Comparison of ENCODE assay signal across 11 cellular contexts in genomic region chr17:4786111-4786491, GRCh38. TPM values are rescaled to one million over a fixed set of nuclear protein-coding genes. Genes with fewer than 3 reads are reported as not detected.
DNase-seq lines count a peak whose midpoint lies in the region; ATAC-seq, FAIRE-seq and TF ChIP-seq lines count a peak whose summit lies in the region.
"Had no signal": no experiment of that assay in that cellular context is flagged by ENCODE, and none has a peak within 500 bp of the region (broad histone marks: within the 10 kb centered on the region; RNA-seq: fewer than 3 reads in every experiment).

TSS of gene VMO1 (minus strand) at chr17:4786364. CDS start at chr17:4786352, 12 bp downstream.

- H3K4me1 ChIP-seq in BLaER1 treated with 17β-estradiol and CSF1 and Interleukin-3, amounts not matched to agents 10 nM and 100 nM = peaks cover 43 to 55% (median 50%) of the 10 kb centered on the region in 10 experiments
- H3K4me1 ChIP-seq in endothelial cell of umbilical vein (ENCODE audit: control insufficient read depth, extremely low read depth, insufficient read depth, low read length) = peaks cover 24% of the 10 kb centered on the region

- intact Hi-C loops in endothelial cell of umbilical vein (cut with micrococcal nuclease) = loop anchor here (2.0 to 5.0 kb wide), 2 partner anchors 55 to 116 kb away; partner anchors contain the start of genes CHRNE and MED11

- H4K20me1 ChIP-seq in BLaER1 treated with 17β-estradiol and CSF1 and Interleukin-3, amounts not matched to agents 10 nM and 100 nM = peaks cover 0 to 24% (median 9%) of the 10 kb centered on the region in 11 experiments; a peak in 11 of 22 replicates
- no peaks in the 10 kb centered on the region for H4K20me1 ChIP-seq in endothelial cell of umbilical vein (replicated peaks; ENCODE audit: control insufficient read depth, extremely low read depth, insufficient read depth, low read length)

- H3K36me3 Mint-ChIP-seq in neural crest cell (ENCODE audit: low read depth) = no peaks in the 10 kb centered on the region

- POLR2A ChIA-PET in endothelial cell of umbilical vein (lab: Charles Lee) = no interaction called here

- no peaks in the 10 kb centered on the region for H3K36me3 ChIP-seq in BLaER1 treated with 17β-estradiol and CSF1 and Interleukin-3, amounts not matched to agents 10 nM and 100 nM
- no peaks in the 10 kb centered on the region for H3K36me3 ChIP-seq in endothelial cell of umbilical vein (ENCODE audit: control insufficient read depth in 2 of 2, extremely low read depth in 1 of 2, insufficient read depth in 2 of 2, low read length in 2 of 2)
- H3K36me3 ChIP-seq: neutrophil, thyroid gland had no signal

- dilution Hi-C loops in endothelial cell of umbilical vein (cut with MboI; ENCODE audit: extremely low pct_ligation_motif_present, low sequenced_read_pairs) = no loop called here

- peak within 1 kb of the TSS in 3 of 11 experiments; percentile 7 to 91 (median 34); a peak in 5 of 22 replicates for H3K27ac ChIP-seq in BLaER1 treated with 17β-estradiol and CSF1 and Interleukin-3, amounts not matched to agents 10 nM and 100 nM
- H3K27ac ChIP-seq in endothelial cell of umbilical vein (ENCODE audit: insufficient read depth, low read depth, low read length) = no peak within 1 kb of the TSS
- H3K27ac ChIP-seq: neutrophil, thyroid gland had no signal

- no peak for ATAC-seq in HG03280 (IDR thresholded peaks at IDR 0.05; ENCODE audit: unreplicated experiment)

- FAIRE-seq in endothelial cell of umbilical vein (lab: Jason Lieb, UNC) = peak; percentile 38

- H3K4me3 Mint-ChIP-seq in neural crest cell = peak within 1 kb of the TSS; percentile 85

- no peak within 1 kb of the TSS for H3K27ac Mint-ChIP-seq in neural crest cell (ENCODE audit: unreplicated experiment)

- H2AFZ ChIP-seq in endothelial cell of umbilical vein (ENCODE audit: low read depth, low read length) = peak within 1 kb of the TSS; percentile 39

- H3K27me3 ChIP-seq in BLaER1 treated with 17β-estradiol and CSF1 and Interleukin-3, amounts not matched to agents 10 nM and 100 nM = peaks cover 45 to 80% (median 77%) of the 10 kb centered on the region in 11 experiments
- peaks cover 16 to 24% of the 10 kb centered on the region in 2 experiments for H3K27me3 ChIP-seq in endothelial cell of umbilical vein (ENCODE audit: control insufficient read depth in 2 of 2, insufficient read depth in 2 of 2, low read length in 2 of 2)

- no peaks in the 10 kb centered on the region for H3K9me1 ChIP-seq in endothelial cell of umbilical vein (replicated peaks; ENCODE audit: control insufficient read depth, extremely low read depth, insufficient read depth, low read length)

- peaks cover 38% of the 10 kb centered on the region for H3K27me3 Mint-ChIP-seq in neural crest cell (ENCODE audit: low read depth)

- peak; percentile 54 for DNase-seq in M059J (ENCODE audit: low read depth)
- DNase-seq in endothelial cell of umbilical vein (ENCODE audit: low read depth, low spot score) = no peak
- DNase-seq in neural crest cell (ENCODE audit: low read depth, low spot score) = no peak
- DNase-seq in NCI-H1694 (lab: John Stamatoyannopoulos, UW) = no peak
- no peak for DNase-seq in NCI-H1048 (lab: John Stamatoyannopoulos, UW)
- no peak for DNase-seq in Kasumi-1 (lab: John Stamatoyannopoulos, UW)

- H3K9me3 Mint-ChIP-seq in neural crest cell = no peaks in the 10 kb centered on the region

- no peaks in the 10 kb centered on the region for H3K9me3 ChIP-seq in BLaER1 treated with 17β-estradiol and CSF1 and Interleukin-3, amounts not matched to agents 10 nM and 100 nM (replicated peaks in 1 of 11)
- H3K9me3 ChIP-seq in endothelial cell of umbilical vein (replicated peaks; ENCODE audit: control insufficient read depth, insufficient read depth, low read length) = no peaks in the 10 kb centered on the region
- H3K9me3 ChIP-seq: neutrophil, thyroid gland had no signal

- TF ChIP-seq POLR2A in endothelial cell of umbilical vein (IDR thresholded peaks at IDR 0.05; ENCODE audit: low read depth, low read length) = no peak

- CTCF ChIA-PET in endothelial cell of umbilical vein (lab: Charles Lee) = interaction anchor here (0.5 to 5.9 kb wide), 12 partner anchors 9 to 118 kb away, joined by 3 to 65 read pairs (median 4); partner anchors contain the start of genes ARRB2, CHRNE and PLD2

- H3K4me2 ChIP-seq in BLaER1 treated with 17β-estradiol and CSF1 and Interleukin-3, amounts not matched to agents 10 nM and 100 nM = peak within 1 kb of the TSS; percentile 28 to 100 (median 51); a peak in 17 of 22 replicates
- peak within 1 kb of the TSS; percentile 50 for H3K4me2 ChIP-seq in endothelial cell of umbilical vein (ENCODE audit: insufficient read depth, low read length)

- TF ChIP-seq CTCF in endothelial cell of umbilical vein (IDR thresholded peaks at IDR 0.05; ENCODE audit: extremely low read depth in 1 of 2, insufficient read depth in 1 of 2, low read depth in 1 of 2, low read length in 2 of 2) (no peak), neural crest cell (conservative IDR thresholded peaks at IDR 0.05) (no peak)

- no peaks in the 10 kb centered on the region for H3K79me2 ChIP-seq in endothelial cell of umbilical vein (ENCODE audit: control insufficient read depth, insufficient read depth, low read length)

- peak within 1 kb of the TSS in 4 of 11 experiments; percentile 2 to 49 (median 24); a peak in 4 of 22 replicates for H3K9ac ChIP-seq in BLaER1 treated with 17β-estradiol and CSF1 and Interleukin-3, amounts not matched to agents 10 nM and 100 nM
- H3K9ac ChIP-seq in endothelial cell of umbilical vein (replicated peaks; ENCODE audit: extremely low read depth, insufficient read depth, low read length) = no peak within 1 kb of the TSS

- H3K4me3 ChIP-seq in BLaER1 treated with 17β-estradiol and CSF1 and Interleukin-3, amounts not matched to agents 10 nM and 100 nM = peak within 1 kb of the TSS in 5 of 10 experiments; percentile 23 to 47 (median 27); a peak in 12 of 20 replicates
- no peak within 1 kb of the TSS for H3K4me3 ChIP-seq in endothelial cell of umbilical vein (replicated peaks in 1 of 3; ENCODE audit: insufficient read depth in 1 of 3, low read depth in 1 of 3, low read length in 3 of 3)
- H3K4me3 ChIP-seq: thyroid gland had no signal

- peaks cover 17% of the 10 kb centered on the region for H3K4me1 Mint-ChIP-seq in neural crest cell

- BruUV-seq in endothelial cell of umbilical vein (replicated peaks; lab: Mats Ljungman, UMichigan) = no TSS peak

TF ChIP-seq in endothelial cell of umbilical vein, 7 proteins besides CTCF, POLR2A, EP300 and RAD21:
- TF ChIP-seq MAX (IDR thresholded peaks at IDR 0.05; ENCODE audit: insufficient read depth, insufficient read length) (no peak), GATA2 (IDR thresholded peaks at IDR 0.05; ENCODE audit: insufficient read depth, insufficient read length, low read depth, low read length) (peak; percentile 88), JUN (IDR thresholded peaks at IDR 0.05; ENCODE audit: borderline replicate concordance, insufficient read depth, insufficient read length, low read depth) (no peak), EZH2 (IDR thresholded peaks at IDR 0.05; ENCODE audit: borderline replicate concordance, low read depth, low read length, severe bottlenecking) (peak; percentile 56), FOS (IDR thresholded peaks at IDR 0.05; ENCODE audit: borderline replicate concordance, insufficient read depth, low read length) (peak; percentile 13)

RNA-seq across cellular contexts. Expression of gene VMO1, which starts in this region (rescaled TPM):
- total RNA-seq in M059J (2014; rRNA removed; shearing (Covaris generic)) = 0.34 TPM in 1 of 2 replicates, not detected in the other
- total RNA-seq in endothelial cell of umbilical vein (not detected in 2 replicates), neural crest cell (1.0 and 1.6 TPM in 2 replicates)
- polyA plus RNA-seq in endothelial cell of umbilical vein = 0.23 and 0.27 TPM in 2 replicates
- polyA plus RNA-seq in endothelial cell of umbilical vein (2011; cell fraction: cytosol; rRNA removed) = 0.20 and 0.25 TPM in 2 replicates
- 0.21 TPM in 1 of 2 replicates, not detected in the other for polyA plus RNA-seq in endothelial cell of umbilical vein (2011; cell fraction: nucleus; rRNA removed)
- polyA plus RNA-seq in endothelial cell of umbilical vein (2012) = not detected in 2 replicates
- not detected in 2 replicates for polyA minus RNA-seq in endothelial cell of umbilical vein
- not detected for polyA minus RNA-seq in endothelial cell of umbilical vein (2011; cell fraction: cytosol; rRNA and poly(A)+ RNA removed)
- polyA minus RNA-seq in endothelial cell of umbilical vein (2011; cell fraction: nucleus; rRNA and poly(A)+ RNA removed) = not detected in 2 replicates
- total RNA-seq: OCI-LY7 had no signal

Comparison
In these comparisons a context has a peak if more than half of its experiments do, and no peak if none do; other contexts are left out.
1. Peak in DNase-seq in M059J; RNA of the gene not detected or under 1 TPM.